8 cellular contexts compared by ENCODE assay signal in genomic region chr9:76658510-76659231, GRCh38.
DNase-seq lines count a peak whose midpoint lies in the region; ATAC-seq and TF ChIP-seq lines count a peak whose summit lies in the region.

No MANE protein-coding gene starts in this region.

- H3K4me1 ChIP-seq in OCI-LY3 (ENCODE audit: low read length): no peaks in the 10 kb centered on the region

- peaks cover 18 to 57% of the 10 kb centered on the region in 2 donors for H3K4me1 Mint-ChIP-seq in effector memory CD8-positive, alpha-beta T cell (ENCODE audit: low read depth in 2 of 2)
- peaks cover 51 to 62% of the 10 kb centered on the region in 2 donors for H3K4me1 Mint-ChIP-seq in natural killer cell treated with Interleukin-12 subunit alpha and Interleukin-12 subunit beta and Interleukin-15 and Interleukin-18, amount 100 ng/mL, for 72 hours (ENCODE audit: low read depth in 2 of 2)

- no peaks in the 10 kb centered on the region for H3K36me3 Mint-ChIP-seq in effector memory CD8-positive, alpha-beta T cell (ENCODE audit: insufficient read depth)
- no peaks in the 10 kb centered on the region for H3K36me3 Mint-ChIP-seq in natural killer cell treated with Interleukin-12 subunit alpha and Interleukin-12 subunit beta and Interleukin-15 and Interleukin-18, amount 100 ng/mL, for 72 hours

- no peaks in the 10 kb centered on the region for H4K20me1 ChIP-seq in OCI-LY3 (ENCODE audit: insufficient read depth, low read length)

- peak overlapping the region in 1 of 2 donors; percentile 38 for H3K27ac Mint-ChIP-seq in effector memory CD8-positive, alpha-beta T cell
- H3K27ac Mint-ChIP-seq in natural killer cell treated with Interleukin-12 subunit alpha and Interleukin-12 subunit beta and Interleukin-15 and Interleukin-18, amount 100 ng/mL, for 72 hours: peak overlapping the region; percentile 27 to 72

- H2AFZ ChIP-seq in OCI-LY3 (ENCODE audit: low read depth, low read length): no peak overlapping the region

- no peaks in the 10 kb centered on the region for H3K9me3 ChIP-seq in OCI-LY3 (ENCODE audit: insufficient read depth, low read length)

- H3K27me3 ChIP-seq in OCI-LY3 (ENCODE audit: low read depth, low read length): peaks cover 48% of the 10 kb centered on the region

- intact Hi-C loops in posterior vena cava (cut with DNase I): no loop called here

- H3K79me2 ChIP-seq in OCI-LY3 (ENCODE audit: low read length): no peaks in the 10 kb centered on the region

- H3K9me3 Mint-ChIP-seq in effector memory CD8-positive, alpha-beta T cell: no peaks in the 10 kb centered on the region
- H3K9me3 Mint-ChIP-seq in natural killer cell treated with Interleukin-12 subunit alpha and Interleukin-12 subunit beta and Interleukin-15 and Interleukin-18, amount 100 ng/mL, for 72 hours: no peaks in the 10 kb centered on the region

- peak; percentile 78 for TF ChIP-seq CTCF in OCI-LY3 (IDR thresholded peaks at IDR 0.05; ENCODE audit: low read depth, low read length)

- ATAC-seq in GM19351 (IDR thresholded peaks at IDR 0.05; ENCODE audit: unreplicated experiment): peak; percentile 95
- ATAC-seq in HG03354 (IDR thresholded peaks at IDR 0.05; ENCODE audit: poor library complexity, severe bottlenecking, unreplicated experiment): peak; percentile 81
- ATAC-seq in effector memory CD8-positive, alpha-beta T cell (replicated peaks): peak; percentile 74
- ATAC-seq in natural killer cell treated with Interleukin-12 subunit alpha and Interleukin-12 subunit beta and Interleukin-15 and Interleukin-18, amount 100 ng/mL, for 72 hours: peak; percentile 75 to 76

- no peak overlapping the region for H3K4me3 Mint-ChIP-seq in effector memory CD8-positive, alpha-beta T cell
- no peak overlapping the region for H3K4me3 Mint-ChIP-seq in natural killer cell treated with Interleukin-12 subunit alpha and Interleukin-12 subunit beta and Interleukin-15 and Interleukin-18, amount 100 ng/mL, for 72 hours

- H3K4me2 ChIP-seq in OCI-LY3 (ENCODE audit: low read length): 0 out of 2 replicates have a peak overlapping the region, but pooled peaks have one; percentile 9

- H3K4me3 ChIP-seq in OCI-LY3 (ENCODE audit: low read length): no peak overlapping the region

- H3K36me3 ChIP-seq in OCI-LY3 (replicated peaks; ENCODE audit: low read depth, low read length): no peaks in the 10 kb centered on the region

- H3K27ac ChIP-seq in OCI-LY3 (ENCODE audit: low read length): no peak overlapping the region

- no peaks in the 10 kb centered on the region for H3K27me3 Mint-ChIP-seq in effector memory CD8-positive, alpha-beta T cell
- no peaks in the 10 kb centered on the region for H3K27me3 Mint-ChIP-seq in natural killer cell treated with Interleukin-12 subunit alpha and Interleukin-12 subunit beta and Interleukin-15 and Interleukin-18, amount 100 ng/mL, for 72 hours

- H3K9ac ChIP-seq in OCI-LY3 (ENCODE audit: low read length): no peak overlapping the region

- DNase-seq in DMS53 (lab: John Stamatoyannopoulos, UW): peak; percentile 72
- DNase-seq in effector memory CD8-positive, alpha-beta T cell: peak in 2 of 3 experiments; percentile 5 to 16
- no peak for DNase-seq in natural killer cell treated with Interleukin-12 subunit alpha and Interleukin-12 subunit beta and Interleukin-15 and Interleukin-18, amount 100 ng/mL, for 72 hours (ENCODE audit: low spot score)
- no peak for DNase-seq in NCI-H1694 treated with DMSO at 0.1 percent for 48 hours (lab: John Stamatoyannopoulos, UW)
- no peak for DNase-seq in posterior vena cava (ENCODE audit: low spot score)

Comparison
In these comparisons a context has a peak if more than half of its experiments do, and no peak if none do; other contexts are left out.
1. DNase-seq: peak in DMS53 (single experiment) and effector memory CD8-positive, alpha-beta T cell (2 of 3); none in natural killer cell treated with Interleukin-12 subunit alpha and Interleukin-12 subunit beta and Interleukin-15 and Interleukin-18, amount 100 ng/mL, for 72 hours (single experiment), NCI-H1694 treated with DMSO at 0.1 percent for 48 hours (single experiment) and posterior vena cava (single experiment).
2. Peak in every context shown above with its lines, with median percentiles within 50 percentile points of each other: ATAC-seq.